In genomic region chr6:118344014-118344670, GRCh38 we compare ENCODE assay signal across 18 cellular contexts.
"Had no signal": no experiment of that assay in that cellular context is flagged by ENCODE, and none has a peak within 500 bp of the region (broad histone marks: within the 10 kb centered on the region; RNA-seq: fewer than 3 reads in every experiment).

No MANE protein-coding gene starts in this region.

- DNase-seq: dermis blood vessel endothelial cell; effector memory CD8-positive, alpha-beta T cell; foreskin melanocyte; mesendoderm; midbrain; naive thymus-derived CD4-positive, alpha-beta T cell; sigmoid colon; stimulated activated CD4-positive, alpha-beta T cell treated with anti-CD3 and anti-CD28 coated beads, Interleukin-4, amount 100 ng/mL, for 4 hours; stimulated activated naive CD8-positive, alpha-beta T cell treated with anti-CD3 and anti-CD28 coated beads, Interleukin-15, Interleukin-2, amounts not matched to agents 100 U/mL and 50 U/mL, for 24 hours; substantia nigra; testis; tibial artery; upper lobe of left lung had no signal

- H3K36me3 ChIP-seq: neural progenitor cell, prostate gland, right atrium auricular region, sigmoid colon, tibial artery, upper lobe of left lung had no signal

- ATAC-seq: effector memory CD8-positive, alpha-beta T cell; naive thymus-derived CD4-positive, alpha-beta T cell; stimulated activated memory B cell treated with anti-CD40 and anti-IgM and Interleukin-4, amounts not matched to agents 10 μg/mL and 1 μg/mL and 100 μg/mL, for 72 hours; stimulated activated naive CD8-positive, alpha-beta T cell treated with anti-CD3 and anti-CD28 coated beads, Interleukin-15, Interleukin-2, amounts not matched to agents 100 U/mL and 50 U/mL, for 24 hours had no signal

- H3K9me3 ChIP-seq: prostate gland, right atrium auricular region, testis, tibial artery had no signal

- H3K4me1 ChIP-seq: prostate gland, right atrium auricular region, testis, tibial artery, upper lobe of left lung had no signal

- H3K4me2 ChIP-seq: neural progenitor cell had no signal

- H2AFZ ChIP-seq: neural progenitor cell had no signal

- H3K27ac ChIP-seq: coronary artery, neural progenitor cell, prostate gland, right atrium auricular region, sigmoid colon, testis, tibial artery, upper lobe of left lung had no signal

- H3K4me3 ChIP-seq: coronary artery, neural progenitor cell, prostate gland, right atrium auricular region, sigmoid colon, testis, tibial artery, upper lobe of left lung had no signal

- H3K27me3 ChIP-seq: neural progenitor cell, right atrium auricular region, sigmoid colon, testis, tibial artery, upper lobe of left lung had no signal
